In the genomic region with DNA sequence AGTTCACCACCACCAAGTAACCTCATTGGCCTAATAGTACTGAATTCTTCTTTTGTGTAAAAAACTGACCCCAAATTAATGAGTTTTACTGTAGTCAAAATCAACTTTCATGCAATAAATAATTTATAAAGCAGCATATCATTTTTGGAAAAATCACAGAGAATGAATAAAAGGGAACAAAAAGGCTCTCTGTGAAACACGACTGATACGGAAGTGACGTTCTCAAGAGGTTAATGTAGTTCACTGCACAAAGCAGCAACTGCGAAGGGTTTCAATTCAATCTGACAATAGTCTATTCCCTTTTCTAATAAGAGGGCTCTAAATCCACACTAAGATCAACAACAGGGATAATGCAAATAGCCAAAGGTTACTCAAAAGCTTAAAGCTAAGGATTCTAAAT, we compare ENCODE assay signal across 27 cellular contexts.
"Had no signal": no experiment of that assay in that cellular context is flagged by ENCODE, and none has a peak within 500 bp of the region (broad histone marks: within the 10 kb centered on the region; RNA-seq: fewer than 3 reads in every experiment).

No MANE protein-coding gene starts in this region.

- H3K27me3 Mint-ChIP-seq: activated CD4-positive, alpha-beta memory T cell treated with anti-CD3 and anti-CD28 coated beads, Interleukin-2, amount 10 ng/mL, durations not matched to agents 7 days and 5 days; activated CD4-positive, alpha-beta T cell treated with anti-CD3 and anti-CD28 coated beads, Interleukin-2, amount 10 ng/mL, durations not matched to agents 7 days and 5 days; activated naive CD8-positive, alpha-beta T cell; activated T-cell treated with anti-CD3 and anti-CD28 coated beads, Interleukin-2, amount 50 U/mL, for 24 hours; T-helper 17 cell had no signal

- H3K9me3 ChIP-seq: body of pancreas, heart left ventricle had no signal

- H3K27ac ChIP-seq: body of pancreas, heart left ventricle had no signal

- DNase-seq: activated CD4-positive, alpha-beta memory T cell treated with anti-CD3 and anti-CD28 coated beads, Interleukin-2, amount 10 ng/mL, durations not matched to agents 7 days and 5 days; activated CD4-positive, alpha-beta T cell treated with anti-CD3 and anti-CD28 coated beads for 1 hour; activated CD4-positive, alpha-beta T cell treated with anti-CD3 and anti-CD28 coated beads for 4 hours; activated CD4-positive, alpha-beta T cell treated with anti-CD3 and anti-CD28 coated beads, Interleukin-2, amount 10 ng/mL, durations not matched to agents 7 days and 5 days; activated CD4-positive, alpha-beta T cell treated with anti-CD3 and anti-CD28 coated beads, Interleukin-2, amount 50 U/mL, for 4 hours; activated CD4-positive, CD25-positive, alpha-beta regulatory T cell; activated CD8-positive, alpha-beta memory T cell treated with anti-CD3 and anti-CD28 coated beads, Interleukin-2, amount 50 U/mL, for 48 hours; activated gamma-delta T cell; activated naive CD4-positive, alpha-beta T cell; activated naive CD4-positive, alpha-beta T cell treated with anti-CD3 and anti-CD28 coated beads, Interleukin-2, amount 50 U/mL, for 16 hours; activated T-cell treated with anti-CD3 and anti-CD28 coated beads for 4 hours; activated T-cell treated with anti-CD3 and anti-CD28 coated beads, Interleukin-2, amount 50 U/mL, for 24 hours; activated T-cell treated with anti-CD3 and anti-CD28 coated beads, Interleukin-2, amount 50 U/mL, for 72 hours; amygdala; aorta; body of pancreas; caudate nucleus; effector CD8-positive, alpha-beta T cell; foreskin fibroblast; heart left ventricle; T-helper 1 cell; T-helper 17 cell had no signal

- H3K27ac Mint-ChIP-seq: activated CD4-positive, alpha-beta memory T cell treated with anti-CD3 and anti-CD28 coated beads, Interleukin-2, amount 10 ng/mL, durations not matched to agents 7 days and 5 days; activated CD4-positive, alpha-beta T cell treated with anti-CD3 and anti-CD28 coated beads, Interleukin-2, amount 10 ng/mL, durations not matched to agents 7 days and 5 days; activated naive CD8-positive, alpha-beta T cell; activated T-cell treated with anti-CD3 and anti-CD28 coated beads, Interleukin-2, amount 50 U/mL, for 24 hours; activated T-cell treated with anti-CD3 and anti-CD28 coated beads, Interleukin-2, amount 50 U/mL, for 72 hours; T-helper 17 cell had no signal

- H3K9me3 Mint-ChIP-seq: activated CD4-positive, alpha-beta memory T cell treated with anti-CD3 and anti-CD28 coated beads, Interleukin-2, amount 10 ng/mL, durations not matched to agents 7 days and 5 days; activated CD4-positive, alpha-beta T cell treated with anti-CD3 and anti-CD28 coated beads, Interleukin-2, amount 10 ng/mL, durations not matched to agents 7 days and 5 days; activated T-cell treated with anti-CD3 and anti-CD28 coated beads, Interleukin-2, amount 50 U/mL, for 24 hours; activated T-cell treated with anti-CD3 and anti-CD28 coated beads, Interleukin-2, amount 50 U/mL, for 72 hours had no signal

- H3K4me1 Mint-ChIP-seq: activated CD4-positive, alpha-beta memory T cell treated with anti-CD3 and anti-CD28 coated beads, Interleukin-2, amount 10 ng/mL, durations not matched to agents 7 days and 5 days; activated CD4-positive, alpha-beta T cell treated with anti-CD3 and anti-CD28 coated beads, Interleukin-2, amount 10 ng/mL, durations not matched to agents 7 days and 5 days had no signal

- H3K4me3 Mint-ChIP-seq: activated CD4-positive, alpha-beta memory T cell treated with anti-CD3 and anti-CD28 coated beads, Interleukin-2, amount 10 ng/mL, durations not matched to agents 7 days and 5 days; activated CD4-positive, alpha-beta T cell treated with anti-CD3 and anti-CD28 coated beads, Interleukin-2, amount 10 ng/mL, durations not matched to agents 7 days and 5 days; activated naive CD8-positive, alpha-beta T cell; activated T-cell treated with anti-CD3 and anti-CD28 coated beads, Interleukin-2, amount 50 U/mL, for 24 hours; activated T-cell treated with anti-CD3 and anti-CD28 coated beads, Interleukin-2, amount 50 U/mL, for 72 hours; T-helper 17 cell had no signal

- H3K4me3 ChIP-seq: body of pancreas, heart left ventricle had no signal

- H3K27me3 ChIP-seq: body of pancreas, heart left ventricle had no signal

- ATAC-seq: activated T-cell treated with anti-CD3 and anti-CD28 coated beads, Interleukin-2, amount 50 U/mL, for 72 hours; body of pancreas; esophagus mucosa; heart left ventricle; T-helper 17 cell had no signal

- FAIRE-seq: colon, endometrium, endothelial cell of umbilical vein had no signal
